17 cellular contexts compared by ENCODE assay signal in genomic region chr4:184666670-184667069, GRCh38. TPM values are rescaled to one million over a fixed set of nuclear protein-coding genes. Genes with fewer than 3 reads are reported as not detected.
A peak's percentile ranks its signal among the peaks of the same experiment; 100 is the strongest.
DNase-seq lines count a peak whose midpoint lies in the region; ATAC-seq, FAIRE-seq and TF ChIP-seq lines count a peak whose summit lies in the region.
"Had no signal": no experiment of that assay in that cellular context is flagged by ENCODE, and none has a peak within 500 bp of the region (broad histone marks: within the 10 kb centered on the region; RNA-seq: fewer than 3 reads in every experiment).

No MANE protein-coding gene starts in this region.

- TF ChIP-seq POLR2A in Peyer's patch (IDR thresholded peaks at IDR 0.05) = no peak

- WGBS in small intestine, 3 donors = 19 to 54% (median 41%) methylated on average over 6 of the region's 6 CpGs

- H3K4me1 ChIP-seq in Peyer's patch (peaks cover 0 to 6% (median 2%) of the 10 kb centered on the region in 4 donors), small intestine (ENCODE audit: control insufficient read depth in 2 of 2, insufficient read depth in 1 of 2, low read depth in 1 of 2, low read length in 1 of 2) (no peaks in the 10 kb centered on the region)

- H3K4me3 Mint-ChIP-seq in activated naive CD8-positive, alpha-beta T cell treated with anti-CD3 and anti-CD28 coated beads, Interleukin-2, amount 10 ng/mL, durations not matched to agents 7 days and 5 days = no peak overlapping the region
- no peak overlapping the region for H3K4me3 Mint-ChIP-seq in activated naive CD8-positive, alpha-beta T cell treated with anti-CD3 and anti-CD28 coated beads, Interleukin-2, amount 50 U/mL, for 24 hours
- H3K4me3 Mint-ChIP-seq: CD4-positive, alpha-beta T cell had no signal

- peaks cover 0 to 11% (median 0%) of the 10 kb centered on the region in 3 donors for H3K36me3 ChIP-seq in Peyer's patch
- H3K36me3 ChIP-seq in small intestine (ENCODE audit: control insufficient read depth in 2 of 2, insufficient read depth in 2 of 2, low read length in 2 of 2) = no peaks in the 10 kb centered on the region

- H3K9me3 ChIP-seq in Peyer's patch = no peaks in the 10 kb centered on the region
- H3K9me3 ChIP-seq in small intestine (ENCODE audit: control insufficient read depth, low read depth) = no peaks in the 10 kb centered on the region

- H3K36me3 Mint-ChIP-seq in activated naive CD8-positive, alpha-beta T cell treated with anti-CD3 and anti-CD28 coated beads, Interleukin-2, amount 10 ng/mL, durations not matched to agents 7 days and 5 days = peaks cover 33% of the 10 kb centered on the region
- H3K36me3 Mint-ChIP-seq in activated naive CD8-positive, alpha-beta T cell treated with anti-CD3 and anti-CD28 coated beads, Interleukin-2, amount 50 U/mL, for 24 hours (ENCODE audit: low read depth) = peaks cover 27% of the 10 kb centered on the region

- H3K27me3 ChIP-seq in Peyer's patch (no peaks in the 10 kb centered on the region), small intestine (ENCODE audit: control insufficient read depth in 2 of 2, insufficient read depth in 2 of 2, low read length in 2 of 2) (no peaks in the 10 kb centered on the region)

- H3K4me1 Mint-ChIP-seq in activated naive CD8-positive, alpha-beta T cell treated with anti-CD3 and anti-CD28 coated beads, Interleukin-2, amount 10 ng/mL, durations not matched to agents 7 days and 5 days = peaks cover 31% of the 10 kb centered on the region
- peaks cover 17% of the 10 kb centered on the region for H3K4me1 Mint-ChIP-seq in activated naive CD8-positive, alpha-beta T cell treated with anti-CD3 and anti-CD28 coated beads, Interleukin-2, amount 50 U/mL, for 24 hours

- H3K27ac ChIP-seq in Peyer's patch (peak overlapping the region in 3 of 4 donors; percentile 16 to 87 (median 46)), small intestine (ENCODE audit: low read depth in 1 of 2, low read length in 1 of 2) (peak overlapping the region; percentile 86 to 87)
- H3K27ac ChIP-seq: PC-9 had no signal

- H3K27ac Mint-ChIP-seq in activated naive CD8-positive, alpha-beta T cell treated with anti-CD3 and anti-CD28 coated beads, Interleukin-2, amount 10 ng/mL, durations not matched to agents 7 days and 5 days = peak overlapping the region; percentile 36
- no peak overlapping the region for H3K27ac Mint-ChIP-seq in activated naive CD8-positive, alpha-beta T cell treated with anti-CD3 and anti-CD28 coated beads, Interleukin-2, amount 50 U/mL, for 24 hours
- H3K27ac Mint-ChIP-seq: CD4-positive, alpha-beta T cell had no signal

- H3K4me3 ChIP-seq in Peyer's patch = peak overlapping the region in 1 of 4 donors; percentile 8
- peak overlapping the region in 1 of 2 donors; percentile 8 for H3K4me3 ChIP-seq in small intestine (ENCODE audit: low read depth in 1 of 2, low read length in 2 of 2)
- H3K4me3 ChIP-seq: PC-9 had no signal

- H3K27me3 Mint-ChIP-seq in activated naive CD8-positive, alpha-beta T cell treated with anti-CD3 and anti-CD28 coated beads, Interleukin-2, amount 10 ng/mL, durations not matched to agents 7 days and 5 days = no peaks in the 10 kb centered on the region
- H3K27me3 Mint-ChIP-seq in activated naive CD8-positive, alpha-beta T cell treated with anti-CD3 and anti-CD28 coated beads, Interleukin-2, amount 50 U/mL, for 24 hours = no peaks in the 10 kb centered on the region
- H3K27me3 Mint-ChIP-seq: CD4-positive, alpha-beta T cell had no signal

- POLR2A ChIA-PET in activated naive CD8-positive, alpha-beta T cell treated with anti-CD3 and anti-CD28 coated beads, Interleukin-2, amount 10 ng/mL, durations not matched to agents 7 days and 5 days (lab: Charles Lee) = no interaction called here

- no peaks in the 10 kb centered on the region for H3K9me3 Mint-ChIP-seq in activated naive CD8-positive, alpha-beta T cell treated with anti-CD3 and anti-CD28 coated beads, Interleukin-2, amount 10 ng/mL, durations not matched to agents 7 days and 5 days
- no peaks in the 10 kb centered on the region for H3K9me3 Mint-ChIP-seq in activated naive CD8-positive, alpha-beta T cell treated with anti-CD3 and anti-CD28 coated beads, Interleukin-2, amount 50 U/mL, for 24 hours
- H3K9me3 Mint-ChIP-seq: CD4-positive, alpha-beta T cell had no signal

- no peak for ATAC-seq in activated naive CD8-positive, alpha-beta T cell treated with anti-CD3 and anti-CD28 coated beads, Interleukin-2, amount 10 ng/mL, durations not matched to agents 7 days and 5 days (ENCODE audit: low read depth)
- ATAC-seq in activated naive CD8-positive, alpha-beta T cell treated with anti-CD3 and anti-CD28 coated beads, Interleukin-2, amount 50 U/mL, for 24 hours = no peak
- peak; percentile 88 for ATAC-seq in left colon
- ATAC-seq in activated CD4-positive, CD25-positive, alpha-beta regulatory T cell treated with anti-CD3 and anti-CD28 coated beads, Interleukin-2, amount 50 U/mL, for 24 hours = no peak

- TF ChIP-seq CTCF in Peyer's patch (IDR thresholded peaks at IDR 0.05) = no peak

- no peak for FAIRE-seq in small intestine (lab: Jason Lieb, UNC)

- no peak for DNase-seq in activated naive CD8-positive, alpha-beta T cell treated with anti-CD3 and anti-CD28 coated beads, Interleukin-2, amount 10 ng/mL, durations not matched to agents 7 days and 5 days
- DNase-seq in activated naive CD8-positive, alpha-beta T cell treated with anti-CD3 and anti-CD28 coated beads, Interleukin-2, amount 50 U/mL, for 24 hours = no peak
- DNase-seq in Peyer's patch (no peak), left colon (no peak), small intestine (peak; percentile 96), cerebellar cortex (ENCODE audit: low spot score) (no peak), superior temporal gyrus (ENCODE audit: extremely low spot score) (no peak)
- DNase-seq: ACHN; Calu3; CD4-positive, alpha-beta T cell; DMS53; KG1; NCI-H1092 treated with DMSO at 0.1 percent for 48 hours; NCI-H510A treated with DMSO at 0.1 percent for 48 hours; NCI-H82; PC-9 had no signal

- intact Hi-C loops in left colon (cut with DNase I, micrococcal nuclease) = no loop called here

RNA-seq across cellular contexts. Expression of gene PRIMPOL, which starts 17.1 kb away (rescaled TPM):
- 10 to 100 TPM; 22.5 to 25.0 TPM for total RNA-seq in activated naive CD8-positive, alpha-beta T cell treated with anti-CD3 and anti-CD28 coated beads, Interleukin-2, amount 10 ng/mL, durations not matched to agents 7 days and 5 days
- total RNA-seq in Peyer's patch (10 to 100 TPM; 13.3 to 33.0 (median 25.0) TPM), left colon (10 to 100 TPM; 13.1 to 23.4 TPM)
- 10 to 100 TPM; 11.8 to 27.7 (median 14.1) TPM for polyA plus RNA-seq in small intestine

RNA-seq across cellular contexts. Expression of gene CASP3, which starts 17.4 kb away (rescaled TPM):
- total RNA-seq in activated naive CD8-positive, alpha-beta T cell treated with anti-CD3 and anti-CD28 coated beads, Interleukin-2, amount 10 ng/mL, durations not matched to agents 7 days and 5 days = 10 to 100 TPM; 45.3 to 49.8 TPM
- 10 to 100 TPM; 14.9 to 49.0 (median 25.8) TPM for total RNA-seq in Peyer's patch
- 10 to 100 TPM; 43.4 to 50.2 TPM for total RNA-seq in left colon
- polyA plus RNA-seq in small intestine = 10 to 100 TPM; 37.2 to 66.6 (median 61.6) TPM
